25 cellular contexts compared by ENCODE assay signal in the genomic region with DNA sequence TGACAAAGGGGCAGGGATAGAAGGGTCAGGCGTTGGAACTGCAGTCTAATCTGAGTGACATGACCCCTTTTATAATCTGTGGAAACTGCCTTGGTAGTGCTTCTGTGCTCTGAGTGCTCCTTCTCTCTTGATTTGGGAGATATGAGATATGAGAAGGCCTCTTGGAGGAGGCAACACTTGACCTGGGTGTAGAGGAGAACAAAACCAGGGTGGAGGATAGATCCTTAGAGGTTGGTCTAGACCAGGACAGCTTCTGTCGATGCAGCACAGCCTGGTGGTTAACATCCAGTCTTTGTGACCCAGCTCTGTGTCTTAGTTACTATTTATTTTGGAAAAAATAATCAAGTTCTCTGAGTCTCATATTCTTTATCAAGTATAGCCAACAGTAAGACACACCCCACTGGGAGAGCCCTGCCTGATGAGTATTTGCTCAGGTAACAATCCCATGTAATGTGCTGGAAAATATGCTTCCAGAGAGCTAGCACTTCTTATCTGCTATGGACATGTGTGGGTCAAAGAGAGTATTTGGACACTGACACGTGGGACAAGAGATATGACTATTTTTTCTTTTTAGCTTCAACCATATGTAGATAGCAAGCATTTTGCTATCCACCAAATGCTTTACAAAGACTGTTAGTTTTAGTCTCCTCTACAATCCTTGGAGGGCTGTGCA. TPM values are rescaled to one million over a fixed set of nuclear protein-coding genes. Genes with fewer than 3 reads are reported as not detected.
"Had no signal": no experiment of that assay in that cellular context is flagged by ENCODE, and none has a peak within 500 bp of the region (broad histone marks: within the 10 kb centered on the region; RNA-seq: fewer than 3 reads in every experiment).

No MANE protein-coding gene starts in this region.

- H3K9me3 Mint-ChIP-seq: IgD-negative memory B cell, T-cell had no signal

- H3K4me1 Mint-ChIP-seq: IgD-negative memory B cell, T-cell had no signal

- H3K4me3 Mint-ChIP-seq: IgD-negative memory B cell, T-cell had no signal

- H3K27me3 Mint-ChIP-seq: IgD-negative memory B cell had no signal

- DNase-seq: KBM-7, MV-4-11, NCI-H1048, NCI-H1105, NCI-H1417, NCI-H1436 treated with DMSO at 0.1 percent for 48 hours, NCI-H1694 treated with DMSO at 0.1 percent for 48 hours, NCI-H1930, NCI-H2081, NCI-H2107, NCI-H2171, NCI-H226, NCI-H446, NCI-H510A, NCI-H524 treated with DMSO at 0.1 percent for 48 hours, NCI-H69, NCI-H774, PC-9, Peyer's patch, Right ventricle myocardium superior, SK-N-SH, SW 1271, T-cell had no signal

- ATAC-seq: T-cell had no signal

- H3K36me3 Mint-ChIP-seq: IgD-negative memory B cell, T-cell had no signal

- H3K27ac Mint-ChIP-seq: IgD-negative memory B cell, T-cell had no signal

RNA-seq across cellular contexts. Expression of gene USP51, which starts 9.1 kb away (rescaled TPM):
- total RNA-seq: MCF 10A, PC-9 had no signal

RNA-seq across cellular contexts. Expression of gene MAGEH1, which starts 28.6 kb away (rescaled TPM):
- total RNA-seq: MCF 10A, PC-9 had no signal
